In genomic region chr1:247390116-247390791, GRCh38 we compare ENCODE assay signal across 2 cellular contexts.
TF ChIP-seq lines count a peak whose summit lies in the region.

No MANE protein-coding gene starts in this region.

TF ChIP-seq in GM23338, 12 proteins besides CTCF, POLR2A, EP300 and RAD21 (continued from another document):
- peak; percentile 63; the same call in 1 of the 2 replicates for TF ChIP-seq ZNF462 (CRISPR knock-in tag; IDR thresholded peaks at IDR 0.05)
- no peak for TF ChIP-seq NANOG (IDR thresholded peaks at IDR 0.05; ENCODE audit: borderline replicate concordance)

TF ChIP-seq in neural cell, 6 proteins besides CTCF, POLR2A, EP300 and RAD21 (continued from another document):
- peak; percentile 63 for TF ChIP-seq SMC3 (conservative IDR thresholded peaks at IDR 0.05; ENCODE audit: poor library complexity)
